28 cellular contexts compared by ENCODE assay signal in the genomic region with DNA sequence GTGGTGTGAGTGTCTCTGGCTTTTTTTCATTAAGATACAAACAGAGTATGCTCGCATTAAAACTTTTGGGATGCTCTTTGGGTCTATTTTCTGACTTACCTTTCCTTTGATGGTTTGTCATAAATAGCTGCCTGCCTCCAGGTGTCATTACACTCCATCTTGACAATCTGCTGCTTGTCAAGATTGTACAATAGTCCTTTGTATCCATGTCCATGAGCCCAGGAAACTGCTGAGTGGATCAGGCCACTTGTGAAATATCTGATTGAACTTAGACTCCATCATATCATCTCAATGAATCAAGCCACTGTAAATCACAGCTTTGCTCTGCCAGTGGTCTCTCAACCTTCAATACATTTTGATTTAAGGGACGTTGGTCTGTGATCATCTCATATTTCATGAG.
"Had no signal": no experiment of that assay in that cellular context is flagged by ENCODE, and none has a peak within 500 bp of the region (broad histone marks: within the 10 kb centered on the region; RNA-seq: fewer than 3 reads in every experiment).

No MANE protein-coding gene starts in this region.

- H3K9me3 ChIP-seq: Peyer's patch, SJSA1 had no signal

- H3K4me1 ChIP-seq: Peyer's patch, SJSA1 had no signal

- H3K4me3 ChIP-seq: Peyer's patch, SJSA1 had no signal

- H3K27me3 Mint-ChIP-seq: activated CD4-positive, alpha-beta T cell treated with anti-CD3 and anti-CD28 coated beads, Interleukin-2, amount 10 ng/mL, durations not matched to agents 7 days and 5 days; activated CD8-positive, alpha-beta T cell treated with anti-CD3 and anti-CD28 coated beads for 36 hours; activated naive CD4-positive, alpha-beta T cell treated with anti-CD3 and anti-CD28 coated beads, Interleukin-2, amount 10 ng/mL, durations not matched to agents 7 days and 5 days; T-cell had no signal

- DNase-seq: activated CD4-positive, alpha-beta T cell treated with anti-CD3 and anti-CD28 coated beads, Interleukin-2, amount 10 ng/mL, durations not matched to agents 7 days and 5 days; activated CD4-positive, CD25-positive, alpha-beta regulatory T cell; activated CD8-positive, alpha-beta memory T cell treated with anti-CD3 and anti-CD28 coated beads, Interleukin-2, amount 50 U/mL, for 4 hours; activated CD8-positive, alpha-beta T cell treated with anti-CD3 and anti-CD28 coated beads for 36 hours; activated gamma-delta T cell treated with Interleukin-2 at 50 U/mL for 16 hours; activated naive CD4-positive, alpha-beta T cell treated with anti-CD3 and anti-CD28 coated beads, Interleukin-2, amount 10 ng/mL, durations not matched to agents 7 days and 5 days; activated naive CD8-positive, alpha-beta T cell treated with anti-CD3 and anti-CD28 coated beads for 36 hours; activated T-cell treated with anti-CD3 and anti-CD28 coated beads, Interleukin-2, amount 50 U/mL, for 72 hours; brain microvascular endothelial cell; cerebellar nuclear complex; KG1; NCI-H1048; NCI-H1694; NCI-H2029; NCI-H2171; NCI-H2227 treated with DMSO at 0.1 percent for 48 hours; NCI-H446 treated with DMSO at 0.1 percent for 48 hours; NCI-H524 treated with DMSO at 0.1 percent for 48 hours; NK-92 treated with Interleukin-12 subunit alpha and Interleukin-12 subunit beta, amount 100 ng/mL, for 24 hours; OCI-M1; Peyer's patch; SHP77; T-cell; T-helper 2 cell; T1000 had no signal

- H3K27me3 ChIP-seq: brain microvascular endothelial cell, Peyer's patch, SJSA1 had no signal

- H3K36me3 ChIP-seq: brain microvascular endothelial cell, Peyer's patch, SJSA1 had no signal

- H3K27ac Mint-ChIP-seq: activated CD4-positive, alpha-beta T cell treated with anti-CD3 and anti-CD28 coated beads, Interleukin-2, amount 10 ng/mL, durations not matched to agents 7 days and 5 days; activated CD8-positive, alpha-beta T cell treated with anti-CD3 and anti-CD28 coated beads for 36 hours; activated naive CD4-positive, alpha-beta T cell treated with anti-CD3 and anti-CD28 coated beads, Interleukin-2, amount 10 ng/mL, durations not matched to agents 7 days and 5 days; activated naive CD8-positive, alpha-beta T cell treated with anti-CD3 and anti-CD28 coated beads for 36 hours; activated T-cell treated with anti-CD3 and anti-CD28 coated beads, Interleukin-2, amount 50 U/mL, for 72 hours; activated T-helper 2 cell treated with anti-CD3 and anti-CD28 coated beads, Interferon-gamma antibody, Interleukin-2, Interleukin-4, amounts not matched to agents 10 μg/mL and 5 μg/mL and 100 μg/mL, durations not matched to agents 14 hours and 24 hours and 36 hours; T-cell had no signal

- H3K27ac ChIP-seq: brain microvascular endothelial cell, Peyer's patch, SJSA1, VCaP had no signal

- H3K36me3 Mint-ChIP-seq: activated naive CD4-positive, alpha-beta T cell treated with anti-CD3 and anti-CD28 coated beads, Interleukin-2, amount 10 ng/mL, durations not matched to agents 7 days and 5 days; activated naive CD8-positive, alpha-beta T cell treated with anti-CD3 and anti-CD28 coated beads for 36 hours; T-cell had no signal

- H3K4me3 Mint-ChIP-seq: activated CD4-positive, alpha-beta T cell treated with anti-CD3 and anti-CD28 coated beads, Interleukin-2, amount 10 ng/mL, durations not matched to agents 7 days and 5 days; activated CD8-positive, alpha-beta T cell treated with anti-CD3 and anti-CD28 coated beads for 36 hours; activated naive CD4-positive, alpha-beta T cell treated with anti-CD3 and anti-CD28 coated beads, Interleukin-2, amount 10 ng/mL, durations not matched to agents 7 days and 5 days; activated naive CD8-positive, alpha-beta T cell treated with anti-CD3 and anti-CD28 coated beads for 36 hours; activated T-cell treated with anti-CD3 and anti-CD28 coated beads, Interleukin-2, amount 50 U/mL, for 72 hours; T-cell had no signal

- ATAC-seq: activated CD8-positive, alpha-beta T cell treated with anti-CD3 and anti-CD28 coated beads for 36 hours; activated T-cell treated with anti-CD3 and anti-CD28 coated beads, Interleukin-2, amount 50 U/mL, for 72 hours; T-cell had no signal

- H3K9me3 Mint-ChIP-seq: activated CD4-positive, alpha-beta T cell treated with anti-CD3 and anti-CD28 coated beads, Interleukin-2, amount 10 ng/mL, durations not matched to agents 7 days and 5 days; activated naive CD4-positive, alpha-beta T cell treated with anti-CD3 and anti-CD28 coated beads, Interleukin-2, amount 10 ng/mL, durations not matched to agents 7 days and 5 days; activated T-helper 2 cell treated with anti-CD3 and anti-CD28 coated beads, Interferon-gamma antibody, Interleukin-2, Interleukin-4, amounts not matched to agents 10 μg/mL and 5 μg/mL and 100 μg/mL, durations not matched to agents 14 hours and 24 hours and 36 hours had no signal

- H3K4me1 Mint-ChIP-seq: activated CD4-positive, alpha-beta T cell treated with anti-CD3 and anti-CD28 coated beads, Interleukin-2, amount 10 ng/mL, durations not matched to agents 7 days and 5 days; activated naive CD4-positive, alpha-beta T cell treated with anti-CD3 and anti-CD28 coated beads, Interleukin-2, amount 10 ng/mL, durations not matched to agents 7 days and 5 days; activated naive CD8-positive, alpha-beta T cell treated with anti-CD3 and anti-CD28 coated beads for 36 hours; T-cell had no signal
